ENCODE assay signal across 7 cellular contexts in the genomic region with DNA sequence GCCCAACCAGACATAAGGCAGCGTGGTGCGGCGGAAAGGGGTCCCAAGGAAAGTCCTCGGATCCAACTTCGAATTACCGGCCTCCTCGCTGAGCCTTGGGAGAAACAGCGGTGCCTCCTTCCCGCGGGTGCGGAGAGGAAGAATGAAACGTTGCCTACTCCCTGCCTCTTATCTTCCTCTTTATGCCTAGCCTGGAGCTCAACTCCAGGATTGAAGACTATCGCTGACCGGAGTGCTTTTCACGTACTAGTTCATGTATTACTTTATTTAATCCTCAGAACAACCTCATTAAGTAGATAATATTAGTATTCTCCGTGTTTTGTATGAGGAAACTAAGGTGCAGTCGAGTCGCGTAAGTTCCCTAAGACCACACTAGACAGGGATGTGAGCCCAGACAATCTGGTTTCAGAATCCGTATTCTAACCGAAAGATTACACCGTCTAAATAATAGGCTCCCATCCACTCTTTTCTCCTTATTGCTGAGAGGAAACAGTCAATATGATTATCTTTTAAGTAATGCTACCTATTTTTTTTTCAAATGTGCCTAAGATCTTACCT. TPM values are rescaled to one million over a fixed set of nuclear protein-coding genes. Genes with fewer than 3 reads are reported as not detected.
DNase-seq lines count a peak whose midpoint lies in the region; TF ChIP-seq lines count a peak whose summit lies in the region.

No MANE protein-coding gene starts in this region.

- H3K79me1 ChIP-seq in neuronal stem cell (ENCODE audit: low read depth, low read length), result no peaks in the 10 kb centered on the region

- WGBS in neuronal stem cell (ENCODE audit: extremely low coverage in 2 of 2, insufficient read length in 2 of 2, insufficient replicate concordance in 1 of 2), 2 donors, result no CpG with 5 or more reads among the region's 22 CpGs

- peak overlapping the region; percentile 48 for H3K27ac ChIP-seq in SJCRH30
- no peak overlapping the region for H3K27ac ChIP-seq in neuronal stem cell (replicated peaks; ENCODE audit: low read length)

- H2BK15ac ChIP-seq in neuronal stem cell (ENCODE audit: low read length), result no peak overlapping the region

- H2BK120ac ChIP-seq in neuronal stem cell (ENCODE audit: low read depth, low read length), result no peak overlapping the region

- peak overlapping the region; percentile 89 for H2AFZ ChIP-seq in neuronal stem cell (ENCODE audit: low read length)

- peak overlapping the region; percentile 85 for H3K9ac ChIP-seq in neuronal stem cell (ENCODE audit: low read depth, low read length, poor library complexity)

- H4K8ac ChIP-seq in neuronal stem cell (ENCODE audit: low read depth, low read length), result no peak overlapping the region

- peak overlapping the region; percentile 40 for H3K23ac ChIP-seq in neuronal stem cell (ENCODE audit: low read depth, low read length, poor library complexity)

- DNase-seq in HFF-Myc (ENCODE audit: extremely low read depth, low read depth), result no peak
- no peak for DNase-seq in SJCRH30
- DNase-seq in epithelial cell of esophagus (ENCODE audit: low read depth), result peak; percentile 14
- no peak for DNase-seq in neuronal stem cell (ENCODE audit: low spot score)
- no peak for DNase-seq in globus pallidus (ENCODE audit: low spot score)
- DNase-seq in D341Med (ENCODE audit: low spot score), result no peak
- DNase-seq in NCI-H187 (lab: John Stamatoyannopoulos, UW), result no peak

- no peak overlapping the region for H4K91ac ChIP-seq in neuronal stem cell (ENCODE audit: low read depth, low read length, poor library complexity)

- no peak overlapping the region for H2AK5ac ChIP-seq in neuronal stem cell (ENCODE audit: low read depth, low read length)

- H3K4me3 ChIP-seq in HFF-Myc (replicated peaks; ENCODE audit: low read depth, low read length) (peak overlapping the region; percentile 92), SJCRH30 (peak overlapping the region; percentile 70), epithelial cell of esophagus (ENCODE audit: low read length) (peak overlapping the region; percentile 98), neuronal stem cell (ENCODE audit: low read length in 2 of 2) (peak overlapping the region; percentile 74 to 90)

- H2BK5ac ChIP-seq in neuronal stem cell (ENCODE audit: low read length), result no peak overlapping the region

- H2BK12ac ChIP-seq in neuronal stem cell (ENCODE audit: low read length), result no peak overlapping the region

- H3K27me3 ChIP-seq in SJCRH30 (no peaks in the 10 kb centered on the region), neuronal stem cell (ENCODE audit: control insufficient read depth in 3 of 3, insufficient read depth in 3 of 3, low read depth in 1 of 3, low read length in 3 of 3) (peaks cover 0 to 6% (median 0%) of the 10 kb centered on the region in 3 experiments)

- TF ChIP-seq CTCF in HFF-Myc (IDR thresholded peaks at IDR 0.05; ENCODE audit: low read depth, low read length, missing control alignments), result no peak
- TF ChIP-seq CTCF in epithelial cell of esophagus (IDR thresholded peaks at IDR 0.05; ENCODE audit: insufficient read depth, low read depth, low read length, missing control alignments), result no peak

- no peak overlapping the region for H3K14ac ChIP-seq in neuronal stem cell (ENCODE audit: low read length)

- H3K18ac ChIP-seq in neuronal stem cell (ENCODE audit: low read length), result peak overlapping the region; percentile 24

- peak overlapping the region; percentile 88 for H3K4me2 ChIP-seq in neuronal stem cell (ENCODE audit: insufficient read depth, low read length, poor library complexity, severe bottlenecking)

- H3K9me3 ChIP-seq in SJCRH30 (replicated peaks), result no peaks in the 10 kb centered on the region
- no peaks in the 10 kb centered on the region for H3K9me3 ChIP-seq in neuronal stem cell (replicated peaks in 1 of 2; ENCODE audit: control insufficient read depth in 2 of 2, insufficient read depth in 1 of 2, low read depth in 1 of 2, low read length in 2 of 2)

- H3K4me1 ChIP-seq in SJCRH30 (no peaks in the 10 kb centered on the region), neuronal stem cell (ENCODE audit: control insufficient read depth in 2 of 2, insufficient read depth in 1 of 2, low read depth in 1 of 2, low read length in 2 of 2) (peaks cover 0 to 1% of the 10 kb centered on the region in 2 donors)

- H3K4ac ChIP-seq in neuronal stem cell (ENCODE audit: low read length), result no peak overlapping the region

- H3K36me3 ChIP-seq in SJCRH30 (no peaks in the 10 kb centered on the region), neuronal stem cell (replicated peaks in 1 of 2; ENCODE audit: control insufficient read depth in 2 of 2, insufficient read depth in 2 of 2, low read length in 2 of 2) (no peaks in the 10 kb centered on the region)

RNA-seq across cellular contexts. Expression of gene PDSS2, which starts 0.8 kb away (rescaled TPM):
- total RNA-seq in SJCRH30 (2014; rRNA removed; shearing (Covaris generic)), result 9.3 TPM in 2 replicates
- 7.8 TPM for polyA plus RNA-seq in neuronal stem cell (2013, experiment 1 of 2)
- 7.1 TPM for polyA plus RNA-seq in neuronal stem cell (2013, experiment 2 of 2)

RNA-seq across cellular contexts. Expression of gene SOBP, which starts 29.8 kb away (rescaled TPM):
- 7.0 and 7.8 TPM in 2 replicates for total RNA-seq in SJCRH30 (2014; rRNA removed; shearing (Covaris generic))
- polyA plus RNA-seq in neuronal stem cell (2013, experiment 1 of 2), result 11.5 TPM
- polyA plus RNA-seq in neuronal stem cell (2013, experiment 2 of 2), result 11.8 TPM
